1 cellular context compared by ENCODE assay signal in genomic region chrX:13764284-13764683, GRCh38.
TF ChIP-seq lines count a peak whose summit lies in the region.

No MANE protein-coding gene starts in this region.

TF ChIP-seq in H1, 55 proteins besides CTCF, POLR2A, EP300 and RAD21:
- TF ChIP-seq CEBPB (IDR thresholded peaks at IDR 0.05; ENCODE audit: low read depth, low read length): no peak
- TF ChIP-seq CBX5 (IDR thresholded peaks at IDR 0.05; ENCODE audit: low read depth, low read length): no peak
- TF ChIP-seq HDAC2 (IDR thresholded peaks at IDR 0.05; ENCODE audit: borderline replicate concordance in 1 of 2, low read depth in 2 of 2, low read length in 2 of 2): no peak
- no peak for TF ChIP-seq CHD2 (IDR thresholded peaks at IDR 0.05; ENCODE audit: low read length)
- TF ChIP-seq E2F6 (IDR thresholded peaks at IDR 0.05): no peak
- no peak for TF ChIP-seq EGR1 (IDR thresholded peaks at IDR 0.05; ENCODE audit: borderline replicate concordance, low read depth, low read length)
